In the genomic region with DNA sequence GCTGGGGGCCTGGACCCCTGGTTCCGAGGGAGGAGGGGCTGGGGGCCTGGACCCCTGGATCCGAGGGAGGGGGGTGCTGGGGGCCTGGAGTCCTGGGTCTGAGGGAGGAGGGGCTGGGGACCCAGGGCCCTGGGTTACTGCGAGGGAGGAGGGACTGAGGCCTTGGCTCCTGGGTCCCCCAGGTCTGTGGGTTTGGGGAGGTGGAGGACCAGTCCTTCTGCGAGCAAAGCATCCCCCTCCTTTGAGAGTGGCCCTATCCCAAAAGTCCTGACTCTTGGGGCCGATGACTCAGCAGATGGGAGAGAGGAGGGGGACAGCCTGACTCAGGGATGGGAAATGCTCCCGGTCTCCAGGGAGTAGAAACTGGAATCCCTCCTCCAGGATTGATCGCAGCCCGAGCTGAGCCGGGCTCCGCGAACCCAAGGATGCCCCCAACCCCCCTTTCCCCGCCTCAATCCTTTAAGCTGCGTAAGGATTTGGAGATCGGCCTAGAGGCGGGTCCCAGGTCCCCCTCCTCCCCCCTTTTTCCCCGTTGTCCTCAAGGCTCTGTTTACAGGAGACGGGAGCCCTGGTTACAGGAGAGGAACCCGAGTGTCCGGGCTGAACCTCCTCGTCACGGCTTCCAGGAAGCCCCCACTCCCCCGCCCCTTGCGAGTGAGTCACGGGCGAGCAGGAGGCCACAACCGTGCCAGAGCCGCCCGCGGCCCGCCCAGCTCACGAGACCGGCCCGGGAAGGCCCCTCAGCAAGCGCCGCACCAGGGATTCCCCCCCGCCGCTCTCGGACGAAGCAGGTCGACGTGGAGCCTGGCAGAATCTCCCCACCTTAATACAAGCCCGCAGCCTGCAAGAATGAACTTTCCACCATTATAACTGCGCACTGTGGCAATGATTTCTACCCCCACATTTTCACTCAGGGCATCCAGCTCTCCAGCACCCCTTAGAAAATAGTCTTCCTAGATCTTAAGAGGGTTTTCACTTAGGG, we compare ENCODE assay signal across 8 cellular contexts. TPM values are rescaled to one million over a fixed set of nuclear protein-coding genes. Genes with fewer than 3 reads are reported as not detected.
A peak's percentile ranks its signal among the peaks of the same experiment; 100 is the strongest.
DNase-seq lines count a peak whose midpoint lies in the region; ATAC-seq and TF ChIP-seq lines count a peak whose summit lies in the region.

No MANE protein-coding gene starts in this region.

- H3K27ac ChIP-seq in HEK293 (ENCODE audit: extremely low read depth, low read depth, low read length) (peak overlapping the region; percentile 93), dorsolateral prefrontal cortex (peak overlapping the region; percentile 68 to 98 (median 93)), lung (ENCODE audit: low read depth in 1 of 2, low read length in 1 of 2) (peak overlapping the region; percentile 93 to 100)

- POLR2A ChIA-PET in HEK293 (lab: Yijun Ruan, JAX), result interaction anchor here (0.6 to 11.2 kb wide), 9 partner anchors 8 to 999 kb away, joined by 3 to 175 read pairs (median 4); partner anchors contain the start of genes MED29, PAF1, PLEKHG2 and RPS16
- POLR2A ChIA-PET in activated CD4-positive, alpha-beta memory T cell treated with anti-CD3 and anti-CD28 coated beads, Interleukin-2, amount 10 ng/mL, durations not matched to agents 7 days and 5 days (lab: Charles Lee), result interaction anchor here (0.9 to 10.6 kb wide), 8 partner anchors 8 to 67 kb away, joined by 3 to 175 read pairs (median 15); partner anchors contain the start of genes MED29, PAF1, PLEKHG2 and RPS16

- H3K4me1 ChIP-seq in HEK293 (ENCODE audit: control insufficient read depth, insufficient read depth, low read length), result peaks cover 41% of the 10 kb centered on the region
- H3K4me1 ChIP-seq in lung (ENCODE audit: control insufficient read depth in 2 of 2, insufficient read depth in 2 of 2, low read length in 2 of 2), result peaks cover 0 to 23% of the 10 kb centered on the region in 2 donors

- H3K27ac Mint-ChIP-seq in Calu3 (ENCODE audit: unreplicated experiment), result peak overlapping the region; percentile 94
- H3K27ac Mint-ChIP-seq in activated CD4-positive, alpha-beta memory T cell treated with anti-CD3 and anti-CD28 coated beads, Interleukin-2, amount 10 ng/mL, durations not matched to agents 7 days and 5 days, result peak overlapping the region; percentile 98

- H3K4me3 ChIP-seq in HEK293 (ENCODE audit: low read depth, low read length) (peak overlapping the region; percentile 17), dorsolateral prefrontal cortex (peak overlapping the region; percentile 4 to 73 (median 55)), lung (peak overlapping the region; percentile 14)

- CTCF ChIA-PET in Calu3 (lab: Charles Lee), result interaction anchor here (0.7 to 2.2 kb wide), 3 partner anchors 8 to 59 kb away, joined by 3 to 10 read pairs (median 3); partner anchors contain the start of gene PLEKHG2
- CTCF ChIA-PET in HEK293 (lab: Yijun Ruan, JAX), result interaction anchor here (0.6 to 2.3 kb wide), 5 partner anchors 8 to 93 kb away, joined by 3 to 10 read pairs (median 4); partner anchors contain the start of genes MED29, PAF1 and PLEKHG2
- CTCF ChIA-PET in activated CD4-positive, alpha-beta memory T cell treated with anti-CD3 and anti-CD28 coated beads, Interleukin-2, amount 10 ng/mL, durations not matched to agents 7 days and 5 days (lab: Charles Lee), result no interaction called here

- H3K27me3 Mint-ChIP-seq in Calu3 (ENCODE audit: unreplicated experiment), result no peaks in the 10 kb centered on the region
- H3K27me3 Mint-ChIP-seq in activated CD4-positive, alpha-beta memory T cell treated with anti-CD3 and anti-CD28 coated beads, Interleukin-2, amount 10 ng/mL, durations not matched to agents 7 days and 5 days, result no peaks in the 10 kb centered on the region

- no peaks in the 10 kb centered on the region for H3K9me3 Mint-ChIP-seq in Calu3 (ENCODE audit: low read depth, unreplicated experiment)
- no peaks in the 10 kb centered on the region for H3K9me3 Mint-ChIP-seq in activated CD4-positive, alpha-beta memory T cell treated with anti-CD3 and anti-CD28 coated beads, Interleukin-2, amount 10 ng/mL, durations not matched to agents 7 days and 5 days

- peaks cover 68% of the 10 kb centered on the region for H3K4me1 Mint-ChIP-seq in Calu3 (ENCODE audit: low read depth, unreplicated experiment)
- H3K4me1 Mint-ChIP-seq in activated CD4-positive, alpha-beta memory T cell treated with anti-CD3 and anti-CD28 coated beads, Interleukin-2, amount 10 ng/mL, durations not matched to agents 7 days and 5 days, result peaks cover 65% of the 10 kb centered on the region

- H3K27me3 ChIP-seq in dorsolateral prefrontal cortex, result peaks cover 0 to 6% (median 0%) of the 10 kb centered on the region in 45 donors
- H3K27me3 ChIP-seq in lung (ENCODE audit: control insufficient read depth, insufficient read depth), result no peaks in the 10 kb centered on the region

- no peaks in the 10 kb centered on the region for H3K9me3 ChIP-seq in HEK293 (ENCODE audit: control insufficient read depth, insufficient read depth, low read depth, low read length)
- H3K9me3 ChIP-seq in lung (ENCODE audit: control insufficient read depth in 2 of 2, insufficient read depth in 1 of 2, low read length in 1 of 2), result no peaks in the 10 kb centered on the region

- peak; percentile 99 for DNase-seq in Calu3
- DNase-seq in NCI-H748 (lab: John Stamatoyannopoulos, UW; ENCODE audit: unreplicated experiment), result peak; percentile 77
- peak; percentile 95 for DNase-seq in activated CD4-positive, alpha-beta memory T cell treated with anti-CD3 and anti-CD28 coated beads, Interleukin-2, amount 10 ng/mL, durations not matched to agents 7 days and 5 days
- peak in 9 of 10 donors; percentile 44 to 91 (median 78) for DNase-seq in dorsolateral prefrontal cortex
- peak; percentile 98 for DNase-seq in lung (ENCODE audit: low spot score)
- DNase-seq in stimulated activated CD4-positive, alpha-beta T cell treated with anti-CD3 and anti-CD28 coated beads, Interleukin-4, amount 100 ng/mL, for 48 hours (ENCODE audit: low read depth in 2 of 2), result peak; percentile 92 to 96

- intact Hi-C loops in Calu3 (cut with micrococcal nuclease; ENCODE audit: unreplicated experiment), result no loop called here
- intact Hi-C loops in dorsolateral prefrontal cortex (cut with DNase I), result no loop called here

- peak overlapping the region; percentile 73 for H3K4me3 Mint-ChIP-seq in Calu3 (ENCODE audit: low read depth, unreplicated experiment)
- peak overlapping the region; percentile 76 for H3K4me3 Mint-ChIP-seq in activated CD4-positive, alpha-beta memory T cell treated with anti-CD3 and anti-CD28 coated beads, Interleukin-2, amount 10 ng/mL, durations not matched to agents 7 days and 5 days

- ATAC-seq in lung (ENCODE audit: insufficient read depth, low FRiP score) (peak; percentile 51), HG03025 (IDR thresholded peaks at IDR 0.05; ENCODE audit: low FRiP score, unreplicated experiment) (no peak)

- WGBS in lung, 2 donors, result 1% methylated on average over 43 of the region's 43 CpGs

- TF ChIP-seq CTCF in Calu3 (IDR thresholded peaks at IDR 0.05; ENCODE audit: unreplicated experiment), result no peak
- no peak for TF ChIP-seq CTCF in HEK293 (tag by site-specific recombination; IDR thresholded peaks at IDR 0.05)
- TF ChIP-seq CTCF in dorsolateral prefrontal cortex (IDR thresholded peaks at IDR 0.05 in 54 of 56, conservative IDR thresholded peaks at IDR 0.05 in 2 of 56; ENCODE audit: low read depth in 1 of 56, partially characterized antibody in 56 of 56), result no peak
- no peak for TF ChIP-seq CTCF in lung (IDR thresholded peaks at IDR 0.05; ENCODE audit: control extremely low read depth, extremely low read depth)

- H3K36me3 ChIP-seq in HEK293 (ENCODE audit: control insufficient read depth in 2 of 2, insufficient read depth in 1 of 2, low read length in 2 of 2) (peaks cover 6 to 9% of the 10 kb centered on the region in 2 experiments), lung (ENCODE audit: control insufficient read depth in 2 of 2, insufficient read depth in 2 of 2, low read length in 2 of 2) (peaks cover 3 to 11% of the 10 kb centered on the region in 2 donors)

- H3K36me3 Mint-ChIP-seq in Calu3 (ENCODE audit: insufficient read depth, unreplicated experiment), result peaks cover 95% of the 10 kb centered on the region
- peaks cover 33% of the 10 kb centered on the region for H3K36me3 Mint-ChIP-seq in activated CD4-positive, alpha-beta memory T cell treated with anti-CD3 and anti-CD28 coated beads, Interleukin-2, amount 10 ng/mL, durations not matched to agents 7 days and 5 days (ENCODE audit: low read depth)

- BruUV-seq in Calu3 (replicated peaks; lab: Mats Ljungman, UMichigan), result no TSS peak

TF ChIP-seq in HEK293, 187 proteins besides CTCF, POLR2A, EP300 and RAD21 (continues in another document):
- TF ChIP-seq ZNF585B (tag by site-specific recombination; IDR thresholded peaks at IDR 0.05), result no peak
- TF ChIP-seq MYNN (tag by site-specific recombination; IDR thresholded peaks at IDR 0.05; ENCODE audit: borderline replicate concordance), result peak; percentile 90

RNA-seq across cellular contexts. Expression of gene ZFP36, which starts 3.0 kb away (rescaled TPM):
- total RNA-seq in Calu3 (2022) (70.8 and 107 TPM in 2 replicates), dorsolateral prefrontal cortex (100 to 1,000 TPM in 17 of 120 experiments, 10 to 100 TPM in 99, 1 to 10 TPM in 4; 7.0 to 246 (median 38.2) TPM), lung (100 to 1,000 TPM in 1 of 2 donors, 10 to 100 TPM in 1; 41.2 to 170 TPM)
- total RNA-seq in activated CD4-positive, alpha-beta memory T cell treated with anti-CD3 and anti-CD28 coated beads, Interleukin-2, amount 10 ng/mL, durations not matched to agents 7 days and 5 days, result 100 to 1,000 TPM; 189 to 194 TPM
- polyA plus RNA-seq in lung, result 100 to 1,000 TPM; 174 to 655 TPM

RNA-seq across cellular contexts. Expression of gene PLEKHG2, which starts 8.8 kb away (rescaled TPM):
- total RNA-seq in Calu3 (2022) (64.1 and 65.3 TPM in 2 replicates), dorsolateral prefrontal cortex (10 to 100 TPM in 50 of 120 experiments, 1 to 10 TPM in 70; 2.1 to 25.5 (median 9.2) TPM), lung (10 to 100 TPM; 33.4 to 52.7 TPM)
- total RNA-seq in activated CD4-positive, alpha-beta memory T cell treated with anti-CD3 and anti-CD28 coated beads, Interleukin-2, amount 10 ng/mL, durations not matched to agents 7 days and 5 days, result 10 to 100 TPM; 82.4 to 93.0 TPM
- polyA plus RNA-seq in lung, result 10 to 100 TPM; 15.5 to 20.9 TPM

RNA-seq across cellular contexts. Expression of gene MED29, which starts 12.4 kb away (rescaled TPM):
- total RNA-seq in Calu3 (2022), result 56.8 and 66.6 TPM in 2 replicates
- 10 to 100 TPM; 32.3 to 34.5 TPM for total RNA-seq in activated CD4-positive, alpha-beta memory T cell treated with anti-CD3 and anti-CD28 coated beads, Interleukin-2, amount 10 ng/mL, durations not matched to agents 7 days and 5 days
- total RNA-seq in dorsolateral prefrontal cortex, result 10 to 100 TPM; 41.8 to 99.7 (median 69.9) TPM
- total RNA-seq in lung, result 10 to 100 TPM; 16.5 to 36.3 TPM
- polyA plus RNA-seq in lung, result 10 to 100 TPM; 29.4 to 36.8 TPM

RNA-seq across cellular contexts. Expression of gene PAF1, which starts 12.7 kb away (rescaled TPM):
- 64.3 and 72.7 TPM in 2 replicates for total RNA-seq in Calu3 (2022)
- 10 to 100 TPM; 44.0 to 47.2 TPM for total RNA-seq in activated CD4-positive, alpha-beta memory T cell treated with anti-CD3 and anti-CD28 coated beads, Interleukin-2, amount 10 ng/mL, durations not matched to agents 7 days and 5 days
- total RNA-seq in dorsolateral prefrontal cortex, result 10 to 100 TPM; 33.5 to 65.7 (median 46.2) TPM
- total RNA-seq in lung, result 10 to 100 TPM; 24.8 to 32.9 TPM
- polyA plus RNA-seq in lung, result 10 to 100 TPM; 35.1 to 41.8 TPM

RNA-seq across cellular contexts. Expression of gene RPS16, which starts 32.1 kb away (rescaled TPM):
- total RNA-seq in Calu3 (2022) (1,912 and 1,929 TPM in 2 replicates), dorsolateral prefrontal cortex (100 to 1,000 TPM; 365 to 780 (median 506) TPM), lung (1,000 to 10,000 TPM in 1 of 2 donors, 100 to 1,000 TPM in 1; 108 to 1,772 TPM)
- 1,000 to 10,000 TPM; 2,238 to 2,243 TPM for total RNA-seq in activated CD4-positive, alpha-beta memory T cell treated with anti-CD3 and anti-CD28 coated beads, Interleukin-2, amount 10 ng/mL, durations not matched to agents 7 days and 5 days
- polyA plus RNA-seq in lung, result 1,000 to 10,000 TPM; 2,468 to 3,242 TPM
